8 cellular contexts compared by ENCODE assay signal in the genomic region with DNA sequence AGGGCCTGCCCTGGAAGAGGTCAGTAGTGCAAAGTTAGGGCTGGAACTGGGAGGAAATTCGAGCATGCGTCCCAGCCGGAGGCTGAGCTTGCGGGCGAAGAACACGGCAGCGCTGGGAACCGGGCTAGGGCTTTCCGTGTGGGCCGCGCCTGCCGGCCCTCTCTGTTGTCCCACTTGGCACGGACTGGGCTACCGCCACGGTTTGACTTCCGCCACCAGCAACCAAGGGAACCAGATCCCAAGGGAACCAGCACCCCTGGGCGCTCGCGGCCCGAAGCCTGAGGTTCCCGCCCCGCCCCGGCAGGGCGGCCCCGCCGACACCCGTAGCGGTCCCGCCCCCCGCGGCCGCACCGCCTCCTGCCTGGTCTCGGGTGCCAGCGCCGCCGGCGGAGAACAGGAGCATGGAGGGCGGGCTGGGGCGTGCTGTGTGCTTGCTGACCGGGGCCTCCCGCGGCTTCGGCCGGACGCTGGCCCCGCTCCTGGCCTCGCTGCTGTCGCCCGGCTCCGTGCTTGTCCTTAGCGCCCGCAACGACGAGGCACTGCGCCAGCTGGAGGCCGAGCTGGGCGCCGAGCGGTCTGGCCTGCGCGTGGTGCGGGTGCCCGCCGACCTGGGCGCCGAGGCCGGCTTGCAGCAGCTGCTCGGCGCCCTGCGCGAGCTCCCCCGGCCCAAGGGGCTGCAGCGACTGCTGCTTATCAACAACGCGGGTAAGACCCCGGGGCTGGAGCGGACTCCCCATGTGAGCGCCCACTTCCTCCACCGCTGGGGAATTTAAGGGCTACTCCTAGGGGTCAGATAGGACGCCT. TPM values are rescaled to one million over a fixed set of nuclear protein-coding genes. Genes with fewer than 3 reads are reported as not detected.
DNase-seq lines count a peak whose midpoint lies in the region; ATAC-seq, FAIRE-seq and TF ChIP-seq lines count a peak whose summit lies in the region.

A gene (plus strand): TSS at position 377 of the 804 bp plus-strand sequence. CDS start 25 bp downstream, at position 402.

- H3K4me1 ChIP-seq in kidney (ENCODE audit: control insufficient read depth in 1 of 2, insufficient read depth in 1 of 2, low read depth in 1 of 2, low read length in 2 of 2) = peaks cover 5 to 23% of the 10 kb centered on the region in 2 donors

- ATAC-seq in HG02885 (IDR thresholded peaks at IDR 0.05; ENCODE audit: poor library complexity, unreplicated experiment) = peak; percentile 96

- DNase-seq in SIG-M5 treated with dmso at 0.1 percent for 504 hours (lab: John Stamatoyannopoulos, UW; ENCODE audit: unreplicated experiment) (peak; percentile 64), SIG-M5 (lab: John Stamatoyannopoulos, UW) (no peak), NCI-H2107 (lab: John Stamatoyannopoulos, UW) (peak; percentile 64), cerebellum (ENCODE audit: low spot score) (peak; percentile 41), kidney (peak; percentile 89)
- peak in 3 of 4 experiments; percentile 13 to 42 (median 24) for DNase-seq in activated CD4-positive, CD25-positive, alpha-beta regulatory T cell (lab: John Stamatoyannopoulos, UW)
- DNase-seq in stimulated activated CD4-positive, alpha-beta T cell treated with anti-CD3 and anti-CD28 coated beads, Interleukin-12 subunit alpha, Interleukin-12 subunit beta, amount 100 ng/mL, for 4 hours = peak; percentile 71

- intact Hi-C loops in kidney (cut with DNase I) = no loop called here

- FAIRE-seq in kidney (lab: Jason Lieb, UNC) = no peak

- TF ChIP-seq CTCF in kidney (IDR thresholded peaks at IDR 0.05; ENCODE audit: borderline replicate concordance, extremely low read depth, insufficient read depth) = no peak

- H3K27ac ChIP-seq in kidney (ENCODE audit: low read depth in 2 of 2, low read length in 2 of 2) = peak within 1 kb of the TSS; percentile 92 to 98

- peaks cover 5 to 7% of the 10 kb centered on the region in 2 donors for H3K36me3 ChIP-seq in kidney (ENCODE audit: control insufficient read depth in 1 of 2, insufficient read depth in 2 of 2, low read length in 2 of 2)

- H3K4me3 ChIP-seq in kidney (ENCODE audit: low read length in 2 of 2) = peak within 1 kb of the TSS; percentile 30 to 73

- peak within 1 kb of the TSS; percentile 54 to 63 for H3K9ac ChIP-seq in kidney (ENCODE audit: low read length in 2 of 2)

- H3K9me3 ChIP-seq in kidney (ENCODE audit: control insufficient read depth in 1 of 2, low read length in 2 of 2) = no peaks in the 10 kb centered on the region

RNA-seq across cellular contexts. Expression of the gene that starts here (rescaled TPM):
- 0.82 TPM for total RNA-seq in cerebellum
- total RNA-seq in kidney = 29.9 TPM
- 102 TPM for polyA plus RNA-seq in kidney (ENCODE audit: insufficient read depth, low read depth, low replicate concordance)

Comparison
In these comparisons a context has a peak if more than half of its experiments do, and no peak if none do; other contexts are left out.
1. RNA of the gene that starts here (total RNA-seq): 29.9 TPM in kidney (single experiment); 0.82 TPM in cerebellum (single experiment); every median in the first group is over 10 times any median in the second.
2. Peak in DNase-seq in cerebellum; RNA of the gene not detected or under 1 TPM.